ENCODE assay signal across 2 cellular contexts in the genomic region with DNA sequence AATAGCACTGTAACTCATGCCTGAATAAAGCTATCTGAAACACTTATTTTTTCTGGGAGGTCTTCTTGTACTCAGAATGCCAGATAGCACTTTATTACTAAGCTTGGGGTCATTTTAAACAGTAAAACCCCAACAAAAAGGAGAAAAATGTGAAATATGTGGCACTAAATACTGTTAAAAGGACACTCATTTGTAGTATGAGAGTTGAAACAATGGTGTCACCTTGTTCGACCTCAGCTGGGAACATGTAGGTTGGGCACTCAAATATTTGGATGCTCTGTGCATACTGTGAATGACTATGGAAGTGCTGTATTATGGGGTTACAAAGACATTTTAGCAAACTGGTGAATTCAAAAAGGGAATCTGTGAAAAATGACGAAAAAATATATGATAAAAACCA.
TF ChIP-seq lines count a peak whose summit lies in the region.

No MANE protein-coding gene starts in this region.

TF ChIP-seq in A549, 52 proteins besides CTCF, POLR2A, EP300 and RAD21 (continued from another document):
- TF ChIP-seq, protein P1, sequence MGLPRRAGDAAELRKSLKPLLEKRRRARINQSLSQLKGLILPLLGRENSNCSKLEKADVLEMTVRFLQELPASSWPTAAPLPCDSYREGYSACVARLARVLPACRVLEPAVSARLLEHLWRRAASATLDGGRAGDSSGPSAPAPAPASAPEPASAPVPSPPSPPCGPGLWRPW (IDR thresholded peaks at IDR 0.05), result no peak
- TF ChIP-seq ZC3H11A (IDR thresholded peaks at IDR 0.05), result no peak
- TF ChIP-seq HOXB5 (CRISPR knock-in tag; IDR thresholded peaks at IDR 0.05), result no peak
- TF ChIP-seq TFCP2L1 (CRISPR knock-in tag; IDR thresholded peaks at IDR 0.05), result no peak
- no peak for TF ChIP-seq EHF (CRISPR knock-in tag; IDR thresholded peaks at IDR 0.05)
TF ChIP-seq in A549: peak in this region for 0.

TF ChIP-seq in GM23338, 12 proteins besides CTCF, POLR2A, EP300 and RAD21 (continued from another document):
- TF ChIP-seq, protein P2, sequence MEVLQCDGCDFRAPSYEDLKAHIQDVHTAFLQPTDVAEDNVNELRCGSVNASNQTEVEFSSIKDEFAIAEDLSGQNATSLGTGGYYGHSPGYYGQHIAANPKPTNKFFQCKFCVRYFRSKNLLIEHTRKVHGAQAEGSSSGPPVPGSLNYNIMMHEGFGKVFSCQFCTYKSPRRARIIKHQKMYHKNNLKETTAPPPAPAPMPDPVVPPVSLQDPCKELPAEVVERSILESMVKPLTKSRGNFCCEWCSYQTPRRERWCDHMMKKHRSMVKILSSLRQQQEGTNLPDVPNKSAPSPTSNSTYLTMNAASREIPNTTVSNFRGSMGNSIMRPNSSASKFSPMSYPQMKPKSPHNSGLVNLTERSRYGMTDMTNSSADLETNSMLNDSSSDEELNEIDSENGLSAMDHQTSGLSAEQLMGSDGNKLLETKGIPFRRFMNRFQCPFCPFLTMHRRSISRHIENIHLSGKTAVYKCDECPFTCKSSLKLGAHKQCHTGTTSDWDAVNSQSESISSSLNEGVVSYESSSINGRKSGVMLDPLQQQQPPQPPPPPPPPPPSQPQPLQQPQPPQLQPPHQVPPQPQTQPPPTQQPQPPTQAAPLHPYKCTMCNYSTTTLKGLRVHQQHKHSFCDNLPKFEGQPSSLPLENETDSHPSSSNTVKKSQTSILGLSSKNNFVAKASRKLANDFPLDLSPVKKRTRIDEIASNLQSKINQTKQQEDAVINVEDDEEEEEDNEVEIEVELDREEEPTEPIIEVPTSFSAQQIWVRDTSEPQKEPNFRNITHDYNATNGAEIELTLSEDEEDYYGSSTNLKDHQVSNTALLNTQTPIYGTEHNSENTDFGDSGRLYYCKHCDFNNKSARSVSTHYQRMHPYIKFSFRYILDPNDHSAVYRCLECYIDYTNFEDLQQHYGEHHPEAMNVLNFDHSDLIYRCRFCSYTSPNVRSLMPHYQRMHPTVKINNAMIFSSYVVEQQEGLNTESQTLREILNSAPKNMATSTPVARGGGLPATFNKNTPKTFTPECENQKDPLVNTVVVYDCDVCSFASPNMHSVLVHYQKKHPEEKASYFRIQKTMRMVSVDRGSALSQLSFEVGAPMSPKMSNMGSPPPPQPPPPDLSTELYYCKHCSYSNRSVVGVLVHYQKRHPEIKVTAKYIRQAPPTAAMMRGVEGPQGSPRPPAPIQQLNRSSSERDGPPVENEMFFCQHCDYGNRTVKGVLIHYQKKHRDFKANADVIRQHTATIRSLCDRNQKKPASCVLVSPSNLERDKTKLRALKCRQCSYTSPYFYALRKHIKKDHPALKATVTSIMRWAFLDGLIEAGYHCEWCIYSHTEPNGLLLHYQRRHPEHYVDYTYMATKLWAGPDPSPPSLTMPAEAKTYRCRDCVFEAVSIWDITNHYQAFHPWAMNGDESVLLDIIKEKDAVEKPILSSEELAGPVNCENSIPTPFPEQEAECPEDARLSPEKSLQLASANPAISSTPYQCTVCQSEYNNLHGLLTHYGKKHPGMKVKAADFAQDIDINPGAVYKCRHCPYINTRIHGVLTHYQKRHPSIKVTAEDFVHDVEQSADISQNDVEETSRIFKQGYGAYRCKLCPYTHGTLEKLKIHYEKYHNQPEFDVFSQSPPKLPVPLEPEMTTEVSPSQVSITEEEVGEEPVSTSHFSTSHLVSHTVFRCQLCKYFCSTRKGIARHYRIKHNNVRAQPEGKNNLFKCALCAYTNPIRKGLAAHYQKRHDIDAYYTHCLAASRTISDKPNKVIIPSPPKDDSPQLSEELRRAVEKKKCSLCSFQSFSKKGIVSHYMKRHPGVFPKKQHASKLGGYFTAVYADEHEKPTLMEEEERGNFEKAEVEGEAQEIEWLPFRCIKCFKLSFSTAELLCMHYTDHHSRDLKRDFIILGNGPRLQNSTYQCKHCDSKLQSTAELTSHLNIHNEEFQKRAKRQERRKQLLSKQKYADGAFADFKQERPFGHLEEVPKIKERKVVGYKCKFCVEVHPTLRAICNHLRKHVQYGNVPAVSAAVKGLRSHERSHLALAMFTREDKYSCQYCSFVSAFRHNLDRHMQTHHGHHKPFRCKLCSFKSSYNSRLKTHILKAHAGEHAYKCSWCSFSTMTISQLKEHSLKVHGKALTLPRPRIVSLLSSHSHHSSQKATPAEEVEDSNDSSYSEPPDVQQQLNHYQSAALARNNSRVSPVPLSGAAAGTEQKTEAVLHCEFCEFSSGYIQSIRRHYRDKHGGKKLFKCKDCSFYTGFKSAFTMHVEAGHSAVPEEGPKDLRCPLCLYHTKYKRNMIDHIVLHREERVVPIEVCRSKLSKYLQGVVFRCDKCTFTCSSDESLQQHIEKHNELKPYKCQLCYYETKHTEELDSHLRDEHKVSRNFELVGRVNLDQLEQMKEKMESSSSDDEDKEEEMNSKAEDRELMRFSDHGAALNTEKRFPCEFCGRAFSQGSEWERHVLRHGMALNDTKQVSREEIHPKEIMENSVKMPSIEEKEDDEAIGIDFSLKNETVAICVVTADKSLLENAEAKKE (CRISPR knock-in tag; IDR thresholded peaks at IDR 0.05), result no peak
- TF ChIP-seq ZNF331 (CRISPR knock-in tag; IDR thresholded peaks at IDR 0.05; ENCODE audit: low read depth) (no peak), EZH2 (IDR thresholded peaks at IDR 0.05; ENCODE audit: low read depth, unreplicated experiment) (no peak), JUNB (IDR thresholded peaks at IDR 0.05; ENCODE audit: unreplicated experiment) (no peak)
